In genomic region chr10:122054046-122055025, GRCh38 we compare ENCODE assay signal across 8 cellular contexts.
DNase-seq lines count a peak whose midpoint lies in the region; ATAC-seq and TF ChIP-seq lines count a peak whose summit lies in the region.

No MANE protein-coding gene starts in this region.

- H4K20me1 ChIP-seq in GM23248 (ENCODE audit: insufficient read depth) (no peaks in the 10 kb centered on the region), PC-9 (ENCODE audit: insufficient read depth) (no peaks in the 10 kb centered on the region)

- H3K27me3 ChIP-seq in GM23248 (replicated peaks; ENCODE audit: insufficient read depth) (no peaks in the 10 kb centered on the region), PC-9 (ENCODE audit: insufficient read depth, low read depth) (no peaks in the 10 kb centered on the region), gastrocnemius medialis (no peaks in the 10 kb centered on the region)

- DNase-seq in GM23248 (peak; percentile 73), PC-9 (peak in 1 of 2 experiments; percentile 40), fibroblast of the aortic adventitia (ENCODE audit: low read depth) (peak; percentile 74), gastrocnemius medialis (peak; percentile 36 to 62), Kasumi-1 (lab: John Stamatoyannopoulos, UW) (no peak), NCI-H1436 (lab: John Stamatoyannopoulos, UW) (no peak)

- H3K36me3 ChIP-seq in GM23248 (ENCODE audit: low read depth): no peaks in the 10 kb centered on the region
- H3K36me3 ChIP-seq in PC-9 (ENCODE audit: low read depth): no peaks in the 10 kb centered on the region
- no peaks in the 10 kb centered on the region for H3K36me3 ChIP-seq in gastrocnemius medialis

- TF ChIP-seq POLR2A in gastrocnemius medialis (IDR thresholded peaks at IDR 0.05): no peak

- TF ChIP-seq CTCF in PC-9 (conservative IDR thresholded peaks at IDR 0.05) (peak; percentile 80), fibroblast of the aortic adventitia (IDR thresholded peaks at IDR 0.05; ENCODE audit: insufficient read depth, low read length) (peak; percentile 72), gastrocnemius medialis (IDR thresholded peaks at IDR 0.05 in 4 of 5, conservative IDR thresholded peaks at IDR 0.05 in 1 of 5) (peak; percentile 69 to 85 (median 83))

- H3K79me2 ChIP-seq in GM23248 (ENCODE audit: insufficient read depth) (no peaks in the 10 kb centered on the region), PC-9 (ENCODE audit: low read depth) (no peaks in the 10 kb centered on the region)

- 59 to 67% methylated on average over 15 of the region's 15 CpGs for WGBS in GM23248 (ENCODE audit: low coverage in 1 of 2, low lambda C conversion rate in 2 of 2, missing lambda C conversion rate in 2 of 2), 2 experiments

- no peak overlapping the region for H3K9ac ChIP-seq in GM23248

- ATAC-seq in gastrocnemius medialis (peak; percentile 51 to 69), HG03378 (IDR thresholded peaks at IDR 0.05; ENCODE audit: unreplicated experiment) (no peak), HG03342 (IDR thresholded peaks at IDR 0.05; ENCODE audit: unreplicated experiment) (no peak)

- intact Hi-C loops in PC-9 (cut with micrococcal nuclease; ENCODE audit: unreplicated experiment) (loop anchor here (1.0 to 10.0 kb wide), 3 partner anchors 35 to 127 kb away; partner anchors contain the start of genes ATE1 and NSMCE4A), gastrocnemius medialis (cut with DNase I; ENCODE audit: low total_unique reads) (loop anchor here (1.0 to 10.0 kb wide), 3 partner anchors 58 to 180 kb away; partner anchors contain the start of gene ATE1)

- BruUV-seq in PC-9 (replicated peaks; lab: Mats Ljungman, UMichigan): no TSS peak

- H3F3A ChIP-seq in GM23248 (ENCODE audit: insufficient read depth) (no peaks in the 10 kb centered on the region), PC-9 (ENCODE audit: insufficient read depth, low read depth) (peaks cover under 1% of the 10 kb centered on the region; the same call in 1 of the 2 replicates)

- H3K27ac ChIP-seq in GM23248 (no peak overlapping the region), PC-9 (no peak overlapping the region), gastrocnemius medialis (peak overlapping the region; percentile 78 to 92 (median 87))

- H3K4me3 ChIP-seq in GM23248 (no peak overlapping the region), PC-9 (no peak overlapping the region), fibroblast of the aortic adventitia (ENCODE audit: low read depth, low read length) (no peak overlapping the region), gastrocnemius medialis (no peak overlapping the region)

- peaks cover 7% of the 10 kb centered on the region for H3K4me1 ChIP-seq in GM23248 (ENCODE audit: insufficient read depth)
- peaks cover 17% of the 10 kb centered on the region for H3K4me1 ChIP-seq in PC-9 (replicated peaks; ENCODE audit: insufficient read depth)
- H3K4me1 ChIP-seq in gastrocnemius medialis: peaks cover 10 to 23% of the 10 kb centered on the region in 2 donors

- H3K4me2 ChIP-seq in GM23248 (ENCODE audit: unreplicated experiment): no peak overlapping the region
- H3K4me2 ChIP-seq in PC-9: no peak overlapping the region

- H2AFZ ChIP-seq in GM23248 (no peak overlapping the region), PC-9 (no peak overlapping the region)

- POLR2A ChIA-PET in PC-9 (lab: Charles Lee; ENCODE audit: unreplicated experiment): interaction anchor here (0.6 kb wide), 1 partner anchor 8 kb away, joined by 4 read pairs; no protein-coding TSS in a partner anchor

- H3K9me2 ChIP-seq in GM23248 (ENCODE audit: insufficient read depth) (no peaks in the 10 kb centered on the region), PC-9 (ENCODE audit: insufficient read depth) (no peaks in the 10 kb centered on the region)

- CTCF ChIA-PET in PC-9 (lab: Charles Lee): interaction anchor here (0.5 to 0.7 kb wide), 4 partner anchors 10 to 147 kb away, joined by 3 to 10 read pairs (median 3); partner anchors contain the start of gene ATE1

- H3K9me3 ChIP-seq in GM23248 (ENCODE audit: low read depth) (no peaks in the 10 kb centered on the region), PC-9 (ENCODE audit: insufficient read depth, low read depth) (no peaks in the 10 kb centered on the region), gastrocnemius medialis (no peaks in the 10 kb centered on the region)

- in situ Hi-C loops in GM23248 (cut with MboI): no loop called here
- in situ Hi-C loops in gastrocnemius medialis (cut with MboI; ENCODE audit: low sequenced_read_pairs in 4 of 4): loop anchor here (5.0 to 10.0 kb wide), 4 partner anchors 50 to 63 kb away; no protein-coding TSS in a partner anchor

Comparison
In these comparisons a context has a peak if more than half of its experiments do, and no peak if none do; other contexts are left out.
1. DNase-seq: peak in GM23248 (single experiment), fibroblast of the aortic adventitia (single experiment) and gastrocnemius medialis (2 of 2); none in Kasumi-1 (0 of 2) and NCI-H1436 (single experiment).
2. H3K27ac ChIP-seq: peak in gastrocnemius medialis (4 of 4); none in GM23248 (single experiment) and PC-9 (single experiment).
3. ATAC-seq: peak in gastrocnemius medialis (2 of 2); none in HG03378 (single experiment) and HG03342 (single experiment).
4. Peak in every context shown above with its lines, with median percentiles within 50 percentile points of each other: CTCF ChIP-seq.